ENCODE assay signal across 9 cellular contexts in the genomic region with DNA sequence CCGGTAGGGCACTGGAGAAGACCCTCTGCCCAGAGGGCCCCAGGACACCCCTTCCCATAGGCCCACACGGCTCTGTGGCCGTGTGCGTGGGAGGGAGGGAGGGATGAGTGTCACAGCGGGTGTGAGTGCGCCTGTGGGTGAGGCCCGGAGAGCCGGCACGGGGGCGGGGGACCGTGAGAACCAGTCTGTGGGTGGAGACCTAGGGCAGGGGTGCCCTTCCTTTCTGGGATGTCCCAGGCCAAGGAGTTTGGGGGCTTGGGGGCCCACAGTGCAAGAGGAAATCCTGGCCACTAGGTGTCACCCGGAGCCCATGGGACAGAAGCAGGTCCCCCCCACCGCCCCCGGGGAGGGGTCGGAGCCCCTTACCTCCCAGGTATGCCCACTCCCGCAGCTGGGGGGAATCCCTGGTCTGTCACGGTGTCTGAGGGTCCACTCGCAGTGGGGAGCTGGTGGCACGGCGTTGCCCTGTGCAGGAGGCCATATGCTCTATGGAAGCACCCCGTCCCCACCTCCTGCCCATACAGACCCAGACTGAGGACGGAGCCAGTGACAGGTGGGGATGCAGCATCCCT. TPM values are rescaled to one million over a fixed set of nuclear protein-coding genes. Genes with fewer than 3 reads are reported as not detected.
DNase-seq lines count a peak whose midpoint lies in the region; ATAC-seq and TF ChIP-seq lines count a peak whose summit lies in the region.
"Had no signal": no experiment of that assay in that cellular context is flagged by ENCODE, and none has a peak within 500 bp of the region (broad histone marks: within the 10 kb centered on the region; RNA-seq: fewer than 3 reads in every experiment).

No MANE protein-coding gene starts in this region.

- peak; percentile 68 for TF ChIP-seq CTCF in LNCaP clone FGC (IDR thresholded peaks at IDR 0.05; ENCODE audit: control insufficient read depth, extremely low read depth, insufficient read depth)
- peak; percentile 36 for TF ChIP-seq CTCF in natural killer cell (IDR thresholded peaks at IDR 0.05)

- no peak overlapping the region for H3K4me3 ChIP-seq in LNCaP clone FGC (ENCODE audit: low read depth, low read length)

- H3K27ac Mint-ChIP-seq in natural killer cell = peak overlapping the region; percentile 70 to 82

- H3K4me1 Mint-ChIP-seq in natural killer cell = peaks cover 0 to 31% of the 10 kb centered on the region in 2 donors

- intact Hi-C loops in natural killer cell (cut with micrococcal nuclease) = no loop called here

- DNase-seq in D341Med (ENCODE audit: low spot score) = peak; percentile 61
- no peak for DNase-seq in LNCaP clone FGC (ENCODE audit: low read depth)
- DNase-seq in cerebellar cortex (ENCODE audit: low spot score) = peak; percentile 22
- DNase-seq in natural killer cell = peak; percentile 40
- no peak for DNase-seq in NCI-H510A treated with DMSO at 0.1 percent for 48 hours (lab: John Stamatoyannopoulos, UW)
- no peak for DNase-seq in DMS153 (lab: John Stamatoyannopoulos, UW)
- no peak for DNase-seq in GM19240 (ENCODE audit: insufficient read length, low spot score)

- H3K9me3 Mint-ChIP-seq in natural killer cell = no peaks in the 10 kb centered on the region

- no peak overlapping the region for H3K4me3 Mint-ChIP-seq in natural killer cell

- no peaks in the 10 kb centered on the region for H3K36me3 Mint-ChIP-seq in natural killer cell

- no peaks in the 10 kb centered on the region for H3K27me3 Mint-ChIP-seq in natural killer cell (ENCODE audit: low read depth in 2 of 2)

- ATAC-seq in natural killer cell (peak; percentile 84 to 89 (median 88)), HG02840 (IDR thresholded peaks at IDR 0.05; ENCODE audit: low FRiP score, unreplicated experiment) (no peak)

RNA-seq across cellular contexts. Expression of a gene that starts 16.0 kb away (rescaled TPM):
- not detected for total RNA-seq in natural killer cell
- total RNA-seq: HT1080 had no signal

RNA-seq across cellular contexts. Expression of a gene that starts 47.5 kb away (rescaled TPM):
- total RNA-seq in natural killer cell = under 1 TPM in 2 of 3 donors, not detected in 1; 0.33 to 0.38 TPM

Comparison
In these comparisons a context has a peak if more than half of its experiments do, and no peak if none do; other contexts are left out.
1. DNase-seq: peak in D341Med (single experiment), cerebellar cortex (single experiment) and natural killer cell (single experiment); none in LNCaP clone FGC (single experiment), NCI-H510A treated with DMSO at 0.1 percent for 48 hours (single experiment), DMS153 (single experiment) and GM19240 (single experiment).